In the genomic region with DNA sequence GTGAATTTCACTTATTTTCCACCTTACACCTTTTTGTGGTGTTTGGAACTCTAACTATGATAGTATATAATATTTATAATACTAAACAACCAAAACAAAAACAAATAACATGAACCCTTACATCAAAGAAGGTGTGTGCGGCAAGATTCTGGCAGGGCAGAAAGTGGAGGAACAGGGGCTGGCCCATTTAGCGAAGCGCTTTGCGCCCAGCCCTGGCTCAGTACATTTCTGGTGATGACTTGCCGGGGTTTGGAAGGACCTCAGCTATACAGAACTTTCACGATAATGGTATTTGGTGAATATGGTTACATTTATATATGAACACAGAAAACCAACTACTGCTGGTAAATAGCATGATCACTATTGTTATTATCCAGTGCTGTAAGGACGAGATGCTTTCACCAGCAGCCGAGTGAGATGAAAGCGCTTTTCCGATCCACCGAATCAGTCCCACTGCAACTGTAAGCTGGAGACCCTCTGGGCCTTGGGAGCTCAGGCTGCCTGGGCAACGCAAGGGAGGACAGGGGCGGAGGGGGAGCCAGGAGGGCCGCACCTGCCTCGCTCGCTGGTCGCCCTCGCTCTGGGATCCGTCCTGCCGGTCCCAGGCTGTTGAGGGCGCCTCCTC, we compare ENCODE assay signal across 8 cellular contexts.
A peak's percentile ranks its signal among the peaks of the same experiment; 100 is the strongest.
DNase-seq lines count a peak whose midpoint lies in the region; ATAC-seq and TF ChIP-seq lines count a peak whose summit lies in the region.

No MANE protein-coding gene starts in this region.

- H3K36me3 ChIP-seq in heart left ventricle (no peaks in the 10 kb centered on the region), iPS DF 6.9 (ENCODE audit: control insufficient read depth, insufficient read depth, low read length) (no peaks in the 10 kb centered on the region)

- H3K9me3 ChIP-seq in heart left ventricle (no peaks in the 10 kb centered on the region), iPS DF 6.9 (ENCODE audit: control insufficient read depth, insufficient read depth, low read length) (no peaks in the 10 kb centered on the region)

- H3K36me3 Mint-ChIP-seq in activated CD8-positive, alpha-beta memory T cell treated with anti-CD3 and anti-CD28 coated beads, Interleukin-2, amount 10 ng/mL, durations not matched to agents 7 days and 5 days: peaks cover 14% of the 10 kb centered on the region

- intact Hi-C loops in heart left ventricle (cut with DNase I): loop anchor here in 1 of 10 donors (10.0 kb wide), 1 partner anchor 80 kb away; no protein-coding TSS in a partner anchor
- intact Hi-C loops in Right ventricle myocardium inferior (cut with DNase I): no loop called here

- H3K4me1 ChIP-seq in heart left ventricle (peaks cover 0 to 26% (median 5%) of the 10 kb centered on the region in 12 donors), iPS DF 6.9 (ENCODE audit: control insufficient read depth, insufficient read depth, low read length) (peaks cover 3% of the 10 kb centered on the region; the same call in 1 of the 2 replicates)

- ATAC-seq in heart left ventricle (peak in 1 of 4 donors; percentile 12), Right ventricle myocardium inferior (no peak)
- no peak for ATAC-seq in activated CD8-positive, alpha-beta memory T cell treated with anti-CD3 and anti-CD28 coated beads, Interleukin-2, amount 10 ng/mL, durations not matched to agents 7 days and 5 days
- no peak for ATAC-seq in stimulated activated naive CD8-positive, alpha-beta T cell treated with anti-CD3 and anti-CD28 coated beads, Interleukin-15, amount 100 ng/mL, for 72 hours

- H3K4me1 Mint-ChIP-seq in activated CD8-positive, alpha-beta memory T cell treated with anti-CD3 and anti-CD28 coated beads, Interleukin-2, amount 10 ng/mL, durations not matched to agents 7 days and 5 days: peaks cover 64% of the 10 kb centered on the region
- peaks cover 68% of the 10 kb centered on the region for H3K4me1 Mint-ChIP-seq in stimulated activated naive CD8-positive, alpha-beta T cell treated with anti-CD3 and anti-CD28 coated beads, Interleukin-15, amount 100 ng/mL, for 72 hours

- TF ChIP-seq CTCF in heart left ventricle (IDR thresholded peaks at IDR 0.05): no peak

- no peaks in the 10 kb centered on the region for H3K9me3 Mint-ChIP-seq in activated CD8-positive, alpha-beta memory T cell treated with anti-CD3 and anti-CD28 coated beads, Interleukin-2, amount 10 ng/mL, durations not matched to agents 7 days and 5 days (ENCODE audit: low read depth)
- no peaks in the 10 kb centered on the region for H3K9me3 Mint-ChIP-seq in stimulated activated naive CD8-positive, alpha-beta T cell treated with anti-CD3 and anti-CD28 coated beads, Interleukin-15, amount 100 ng/mL, for 72 hours

- H3K27me3 Mint-ChIP-seq in activated CD8-positive, alpha-beta memory T cell treated with anti-CD3 and anti-CD28 coated beads, Interleukin-2, amount 10 ng/mL, durations not matched to agents 7 days and 5 days: no peaks in the 10 kb centered on the region
- no peaks in the 10 kb centered on the region for H3K27me3 Mint-ChIP-seq in stimulated activated naive CD8-positive, alpha-beta T cell treated with anti-CD3 and anti-CD28 coated beads, Interleukin-15, amount 100 ng/mL, for 72 hours

- H3K27me3 ChIP-seq in heart left ventricle (no peaks in the 10 kb centered on the region), iPS DF 6.9 (ENCODE audit: control insufficient read depth, insufficient read depth, low read length) (peaks cover 8% of the 10 kb centered on the region; the same call in 1 of the 2 replicates)

- peak overlapping the region; percentile 40 to 93 (median 78) for H3K4me3 ChIP-seq in heart left ventricle
- peak overlapping the region; percentile 69; the same call in 1 of the 2 replicates for H3K4me3 ChIP-seq in iPS DF 6.9 (ENCODE audit: low read length)

- CTCF ChIA-PET in activated CD8-positive, alpha-beta memory T cell treated with anti-CD3 and anti-CD28 coated beads, Interleukin-2, amount 10 ng/mL, durations not matched to agents 7 days and 5 days (lab: Charles Lee): interaction anchor here (0.7 to 5.8 kb wide), 17 partner anchors 10 to 186 kb away, joined by 3 to 45 read pairs (median 7); a partner anchor contains a TSS

- no peak for TF ChIP-seq POLR2A in heart left ventricle (IDR thresholded peaks at IDR 0.05)

- peak overlapping the region; percentile 69 for H3K27ac Mint-ChIP-seq in activated CD8-positive, alpha-beta memory T cell treated with anti-CD3 and anti-CD28 coated beads, Interleukin-2, amount 10 ng/mL, durations not matched to agents 7 days and 5 days
- peak overlapping the region; percentile 61 to 85 for H3K27ac Mint-ChIP-seq in stimulated activated naive CD8-positive, alpha-beta T cell treated with anti-CD3 and anti-CD28 coated beads, Interleukin-15, amount 100 ng/mL, for 72 hours

- peak overlapping the region; percentile 68 for H3K4me3 Mint-ChIP-seq in activated CD8-positive, alpha-beta memory T cell treated with anti-CD3 and anti-CD28 coated beads, Interleukin-2, amount 10 ng/mL, durations not matched to agents 7 days and 5 days
- peak overlapping the region; percentile 82 to 85 for H3K4me3 Mint-ChIP-seq in stimulated activated naive CD8-positive, alpha-beta T cell treated with anti-CD3 and anti-CD28 coated beads, Interleukin-15, amount 100 ng/mL, for 72 hours

- DNase-seq in heart left ventricle: no peak
- DNase-seq in Right ventricle myocardium inferior (ENCODE audit: missing footprints): no peak
- peak; percentile 40 for DNase-seq in activated CD8-positive, alpha-beta memory T cell treated with anti-CD3 and anti-CD28 coated beads, Interleukin-2, amount 10 ng/mL, durations not matched to agents 7 days and 5 days
- DNase-seq in iPS DF 6.9 (ENCODE audit: low read depth, low spot score): no peak
- DNase-seq in stimulated activated naive CD8-positive, alpha-beta T cell treated with anti-CD3 and anti-CD28 coated beads, Interleukin-15, amount 100 ng/mL, for 72 hours: no peak
- DNase-seq in AG20443 (ENCODE audit: low spot score): no peak
- no peak for DNase-seq in NCI-H1048 (lab: John Stamatoyannopoulos, UW)
- no peak for DNase-seq in SK-N-DZ (ENCODE audit: low spot score)

- WGBS in heart left ventricle, 4 donors: 23 to 43% (median 29%) methylated on average over 13 to 21 of the region's 21 CpGs
- WGBS in iPS DF 6.9 (ENCODE audit: insufficient coverage, insufficient read length): no CpG with 5 or more reads among the region's 21 CpGs

- H3K27ac ChIP-seq in heart left ventricle (peak overlapping the region; percentile 66 to 94 (median 86)), iPS DF 6.9 (ENCODE audit: low read length) (no peak overlapping the region)
